Comparison of ENCODE assay signal across 8 cellular contexts in the genomic region with DNA sequence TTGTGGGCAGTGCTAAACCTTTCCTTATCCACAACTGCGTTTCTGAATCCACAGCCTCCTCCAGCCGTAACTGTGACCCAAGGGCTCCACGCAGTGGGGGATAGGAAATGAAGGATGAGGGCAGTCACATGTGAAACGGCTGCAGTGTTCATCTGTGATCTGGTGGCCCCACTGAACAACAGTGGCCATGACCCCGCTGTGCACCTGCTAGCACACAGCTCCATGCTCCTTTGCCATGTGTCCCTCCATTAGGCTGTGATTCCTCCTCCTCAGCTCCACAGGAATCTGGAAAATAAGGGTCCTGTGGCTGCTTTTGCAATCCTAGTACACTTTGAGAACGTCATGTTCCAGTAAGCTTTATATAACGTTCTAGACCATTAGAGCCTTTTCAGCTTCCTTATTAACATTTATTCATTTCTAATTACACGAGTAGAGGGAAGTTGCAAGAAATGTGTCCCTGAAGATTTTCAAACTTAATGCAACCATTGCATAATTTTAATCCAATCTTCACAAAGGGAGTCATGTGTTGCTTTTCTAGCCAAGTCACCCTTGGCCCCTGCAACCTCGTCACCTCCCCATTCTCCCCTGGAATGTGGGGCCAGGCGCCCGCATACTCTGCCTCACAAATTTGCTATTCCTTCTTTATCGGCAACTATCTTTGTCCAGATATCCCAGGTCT. TPM values are rescaled to one million over a fixed set of nuclear protein-coding genes. Genes with fewer than 3 reads are reported as not detected.
DNase-seq lines count a peak whose midpoint lies in the region; ATAC-seq and TF ChIP-seq lines count a peak whose summit lies in the region.

No MANE protein-coding gene starts in this region.

- no peak for DNase-seq in right atrium auricular region (ENCODE audit: low spot score)
- DNase-seq in activated T-cell treated with anti-CD3 and anti-CD28 coated beads, Interleukin-2, amount 50 U/mL, for 48 hours, result no peak
- no peak for DNase-seq in activated CD4-positive, alpha-beta T cell treated with anti-CD3 and anti-CD28 coated beads, Interleukin-2, amount 10 ng/mL, durations not matched to agents 24 days and 14 days
- no peak for DNase-seq in activated CD4-positive, alpha-beta T cell treated with anti-CD3 and anti-CD28 coated beads for 4 hours

- peak overlapping the region; percentile 13 for H3K4me2 ChIP-seq in skeletal muscle satellite cell (ENCODE audit: low read length)

- H3K36me3 ChIP-seq in HEK293 (ENCODE audit: control insufficient read depth in 2 of 2, insufficient read depth in 1 of 2, low read length in 2 of 2) (no peaks in the 10 kb centered on the region), right atrium auricular region (no peaks in the 10 kb centered on the region), skeletal muscle satellite cell (ENCODE audit: insufficient read depth, low read length) (no peaks in the 10 kb centered on the region)

- no peak overlapping the region for H3K4me3 ChIP-seq in HEK293 (ENCODE audit: low read depth, low read length)
- H3K4me3 ChIP-seq in right atrium auricular region, result no peak overlapping the region
- no peak overlapping the region for H3K4me3 ChIP-seq in skeletal muscle satellite cell (ENCODE audit: low read length)

- intact Hi-C loops in activated CD4-positive, alpha-beta T cell treated with anti-CD3 and anti-CD28 coated beads, Interleukin-2, amount 10 ng/mL, durations not matched to agents 24 days and 14 days (cut with micrococcal nuclease), result no loop called here

- peak; percentile 60 for TF ChIP-seq CTCF in HEK293 (tag by site-specific recombination; IDR thresholded peaks at IDR 0.05)
- TF ChIP-seq CTCF in VCaP (conservative IDR thresholded peaks at IDR 0.05), result peak; percentile 55
- peak; percentile 27 to 64 for TF ChIP-seq CTCF in right atrium auricular region (IDR thresholded peaks at IDR 0.05)

- H3K27me3 ChIP-seq in right atrium auricular region, result no peaks in the 10 kb centered on the region
- H3K27me3 ChIP-seq in skeletal muscle satellite cell (ENCODE audit: control insufficient read depth, insufficient read depth, low read length), result peaks cover 53% of the 10 kb centered on the region

- H3K27ac ChIP-seq in HEK293 (ENCODE audit: extremely low read depth, low read depth, low read length) (no peak overlapping the region), VCaP (peak overlapping the region; percentile 50), right atrium auricular region (peak overlapping the region in 1 of 2 donors; percentile 17)

- H3K4me1 ChIP-seq in HEK293 (ENCODE audit: control insufficient read depth, insufficient read depth, low read length), result peaks cover 2% of the 10 kb centered on the region
- peaks cover 0 to 23% of the 10 kb centered on the region in 2 donors for H3K4me1 ChIP-seq in right atrium auricular region
- peaks cover 15% of the 10 kb centered on the region for H3K4me1 ChIP-seq in skeletal muscle satellite cell (ENCODE audit: control insufficient read depth, insufficient read depth, low read length)

- no peak overlapping the region for H3K27ac Mint-ChIP-seq in activated CD4-positive, alpha-beta T cell treated with anti-CD3 and anti-CD28 coated beads, Interleukin-2, amount 10 ng/mL, durations not matched to agents 24 days and 14 days

- H3K9me3 ChIP-seq in HEK293 (ENCODE audit: control insufficient read depth, insufficient read depth, low read depth, low read length), result no peaks in the 10 kb centered on the region
- H3K9me3 ChIP-seq in right atrium auricular region, result no peaks in the 10 kb centered on the region
- no peaks in the 10 kb centered on the region for H3K9me3 ChIP-seq in skeletal muscle satellite cell (replicated peaks; ENCODE audit: low read length)

- no peaks in the 10 kb centered on the region for H3K36me3 Mint-ChIP-seq in activated CD4-positive, alpha-beta T cell treated with anti-CD3 and anti-CD28 coated beads, Interleukin-2, amount 10 ng/mL, durations not matched to agents 24 days and 14 days (ENCODE audit: low read depth)

- H3K4me3 Mint-ChIP-seq in activated CD4-positive, alpha-beta T cell treated with anti-CD3 and anti-CD28 coated beads, Interleukin-2, amount 10 ng/mL, durations not matched to agents 24 days and 14 days, result no peak overlapping the region

- CTCF ChIA-PET in HEK293 (lab: Yijun Ruan, JAX), result interaction anchor here (0.7 to 5.0 kb wide), 17 partner anchors 8 to 947 kb away, joined by 3 to 115 read pairs (median 3); no protein-coding TSS in a partner anchor

- ATAC-seq in HG03280 (IDR thresholded peaks at IDR 0.05; ENCODE audit: unreplicated experiment), result no peak

- peaks cover 38% of the 10 kb centered on the region for H3K27me3 Mint-ChIP-seq in activated CD4-positive, alpha-beta T cell treated with anti-CD3 and anti-CD28 coated beads, Interleukin-2, amount 10 ng/mL, durations not matched to agents 24 days and 14 days

- no peaks in the 10 kb centered on the region for H3K9me3 Mint-ChIP-seq in activated CD4-positive, alpha-beta T cell treated with anti-CD3 and anti-CD28 coated beads, Interleukin-2, amount 10 ng/mL, durations not matched to agents 24 days and 14 days

- H3K9ac ChIP-seq in skeletal muscle satellite cell (ENCODE audit: low read depth, low read length), result no peak overlapping the region

- peaks cover 7% of the 10 kb centered on the region for H3K4me1 Mint-ChIP-seq in activated CD4-positive, alpha-beta T cell treated with anti-CD3 and anti-CD28 coated beads, Interleukin-2, amount 10 ng/mL, durations not matched to agents 24 days and 14 days

- POLR2A ChIA-PET in HEK293 (lab: Yijun Ruan, JAX), result interaction anchor here (0.6 kb wide), 1 partner anchor 482 kb away, joined by 3 read pairs; no protein-coding TSS in a partner anchor

TF ChIP-seq in HEK293, 187 proteins besides CTCF, POLR2A, EP300 and RAD21:
- TF ChIP-seq ZIC2 (tag by site-specific recombination; IDR thresholded peaks at IDR 0.05) (peak; percentile 50; the same call in 1 of the 2 replicates), PRDM1 (tag by site-specific recombination; IDR thresholded peaks at IDR 0.05) (no peak)

RNA-seq across cellular contexts. Expression of a gene that starts 7.1 kb away (rescaled TPM):
- total RNA-seq in right atrium auricular region, result 10 to 100 TPM; 39.0 to 43.5 TPM
- total RNA-seq in skeletal muscle satellite cell (2012; rRNA removed), result 34.3 and 43.1 TPM in 2 replicates
- total RNA-seq in activated CD4-positive, alpha-beta T cell treated with anti-CD3 and anti-CD28 coated beads, Interleukin-2, amount 10 ng/mL, durations not matched to agents 24 days and 14 days, result 36.4 and 38.7 TPM in 2 replicates
